ENCODE assay signal across 23 cellular contexts in genomic region chr21:26766826-26767325, GRCh38.
"Had no signal": no experiment of that assay in that cellular context is flagged by ENCODE, and none has a peak within 500 bp of the region (broad histone marks: within the 10 kb centered on the region; RNA-seq: fewer than 3 reads in every experiment).

No MANE protein-coding gene starts in this region.

- H3K27ac ChIP-seq: esophagus squamous epithelium, left lung, prostate gland, sigmoid colon, testis, tibial artery, upper lobe of left lung, uterus had no signal

- H3K4me3 ChIP-seq: esophagus squamous epithelium, left lung, prostate gland, sigmoid colon, testis, tibial artery, upper lobe of left lung, uterus had no signal

- H3K9me3 ChIP-seq: esophagus squamous epithelium, left lung, prostate gland, sigmoid colon, testis, tibial artery, upper lobe of left lung, uterus had no signal

- H3K36me3 ChIP-seq: esophagus squamous epithelium, left lung, prostate gland, sigmoid colon, tibial artery, upper lobe of left lung, uterus had no signal

- DNase-seq: cortex of kidney; effector memory CD8-positive, alpha-beta T cell; erythroblast; esophagus squamous epithelium; kidney; left cardiac atrium; left lung; mesendoderm; midbrain; naive thymus-derived CD4-positive, alpha-beta T cell; right cardiac atrium; sigmoid colon; stimulated activated CD4-positive, alpha-beta T cell treated with anti-CD3 and anti-CD28 coated beads, Interleukin-2, amount 100 ng/mL, for 24 hours; stimulated activated CD4-positive, alpha-beta T cell treated with anti-CD3 and anti-CD28 coated beads, Interleukin-4, amount 100 ng/mL, for 24 hours; stimulated activated naive CD8-positive, alpha-beta T cell treated with anti-CD3 and anti-CD28 coated beads, Interleukin-15, Interleukin-2, amounts not matched to agents 100 U/mL and 50 U/mL, for 24 hours; substantia nigra; testis; tibial artery; upper lobe of left lung; uterus had no signal

- H3K4me1 ChIP-seq: esophagus squamous epithelium, left lung, prostate gland, sigmoid colon, testis, tibial artery, upper lobe of left lung, uterus had no signal

- H3K27me3 ChIP-seq: esophagus squamous epithelium, left lung, sigmoid colon, testis, tibial artery, upper lobe of left lung, uterus had no signal

- FAIRE-seq: endometrium, frontal cortex, kidney had no signal
